11 cellular contexts compared by ENCODE assay signal in the genomic region with DNA sequence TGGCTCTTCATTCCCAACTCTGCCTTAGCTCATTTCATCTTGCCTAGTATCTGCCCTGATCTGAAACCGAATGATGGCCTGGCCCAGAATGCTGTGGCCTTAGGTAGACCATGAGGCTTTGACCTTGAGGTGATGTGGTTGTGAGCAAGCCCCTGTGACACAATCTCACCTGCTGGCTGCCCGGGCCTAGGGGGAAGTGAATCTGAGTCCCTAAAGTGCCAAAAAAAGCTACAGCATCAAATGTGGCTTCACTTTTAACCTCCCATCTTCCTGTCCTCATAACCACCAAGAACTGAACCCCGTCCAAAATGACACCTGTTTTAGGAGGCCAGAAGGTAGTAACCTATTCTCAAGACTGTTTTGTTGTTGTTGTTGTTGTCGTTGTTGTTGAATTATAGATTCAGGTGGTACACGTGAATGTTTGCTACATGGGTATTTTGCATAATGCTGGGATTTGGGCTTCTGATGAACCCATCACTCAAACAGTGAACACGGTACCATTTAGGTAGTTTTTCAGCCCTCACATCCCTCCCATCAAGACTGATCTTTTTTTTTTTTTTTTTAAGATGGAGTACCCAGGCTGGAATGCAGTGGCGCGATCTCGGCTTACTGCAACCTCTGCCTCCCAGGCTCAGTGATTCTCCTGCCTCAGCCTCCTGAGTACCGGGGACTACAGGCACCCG. TPM values are rescaled to one million over a fixed set of nuclear protein-coding genes. Genes with fewer than 3 reads are reported as not detected.
DNase-seq lines count a peak whose midpoint lies in the region; ATAC-seq and TF ChIP-seq lines count a peak whose summit lies in the region.
"Had no signal": no experiment of that assay in that cellular context is flagged by ENCODE, and none has a peak within 500 bp of the region (broad histone marks: within the 10 kb centered on the region; RNA-seq: fewer than 3 reads in every experiment).

No MANE protein-coding gene starts in this region.

- POLR2A ChIA-PET in WTC11 (lab: Charles Lee): no interaction called here
- POLR2A ChIA-PET in activated CD4-positive, alpha-beta T cell treated with anti-CD3 and anti-CD28 coated beads, Interleukin-2, amount 10 ng/mL, durations not matched to agents 7 days and 5 days (lab: Charles Lee): no interaction called here

- CTCF ChIA-PET in WTC11 (lab: Charles Lee): no interaction called here
- CTCF ChIA-PET in activated CD4-positive, alpha-beta T cell treated with anti-CD3 and anti-CD28 coated beads, Interleukin-2, amount 10 ng/mL, durations not matched to agents 7 days and 5 days (lab: Charles Lee): interaction anchor here (0.7 kb wide), 1 partner anchor 10 kb away, joined by 3 read pairs; no protein-coding TSS in a partner anchor

- intact Hi-C loops in heart right ventricle (cut with DNase I): no loop called here

- 86 to 93% methylated on average over 11 of the region's 11 CpGs for WGBS in heart right ventricle, 2 donors

- no peak overlapping the region for H3K4me3 ChIP-seq in heart right ventricle

- peak overlapping the region; percentile 68; the same call in 1 of the 2 replicates for H3K27ac Mint-ChIP-seq in WTC11
- no peak overlapping the region for H3K27ac Mint-ChIP-seq in activated CD4-positive, alpha-beta T cell treated with anti-CD3 and anti-CD28 coated beads, Interleukin-2, amount 10 ng/mL, durations not matched to agents 7 days and 5 days

- H3K27me3 ChIP-seq in heart right ventricle: no peaks in the 10 kb centered on the region

- H3K4me1 ChIP-seq in heart right ventricle: no peaks in the 10 kb centered on the region

- DNase-seq in WTC11 (ENCODE audit: low spot score) (no peak), COLO668 (lab: John Stamatoyannopoulos, UW; ENCODE audit: unreplicated experiment) (no peak), EL (no peak), heart right ventricle (no peak)
- no peak for DNase-seq in activated CD4-positive, alpha-beta T cell treated with anti-CD3 and anti-CD28 coated beads, Interleukin-2, amount 10 ng/mL, durations not matched to agents 7 days and 5 days
- DNase-seq: central memory CD4-positive, alpha-beta T cell; NCI-H1105 treated with DMSO at 0.1 percent for 48 hours; Right ventricle myocardium superior had no signal

- H3K9me3 ChIP-seq in heart right ventricle: no peaks in the 10 kb centered on the region

- peaks cover 0 to 87% (median 25%) of the 10 kb centered on the region in 9 donors for H3K36me3 ChIP-seq in heart right ventricle

- no peak overlapping the region for H3K4me3 Mint-ChIP-seq in WTC11
- H3K4me3 Mint-ChIP-seq in activated CD4-positive, alpha-beta T cell treated with anti-CD3 and anti-CD28 coated beads, Interleukin-2, amount 10 ng/mL, durations not matched to agents 7 days and 5 days: no peak overlapping the region

- H3K27ac ChIP-seq in heart right ventricle: no peak overlapping the region

- ATAC-seq in GM18520 (IDR thresholded peaks at IDR 0.05; ENCODE audit: unreplicated experiment) (peak; percentile 90), GM21515 (IDR thresholded peaks at IDR 0.05; ENCODE audit: unreplicated experiment) (peak; percentile 97), HG03103 (IDR thresholded peaks at IDR 0.05; ENCODE audit: low read depth, unreplicated experiment) (peak; percentile 97), WTC11 (no peak), heart right ventricle (no peak)

- H3K27me3 Mint-ChIP-seq in WTC11 (ENCODE audit: low read depth): no peaks in the 10 kb centered on the region
- H3K27me3 Mint-ChIP-seq in activated CD4-positive, alpha-beta T cell treated with anti-CD3 and anti-CD28 coated beads, Interleukin-2, amount 10 ng/mL, durations not matched to agents 7 days and 5 days: no peaks in the 10 kb centered on the region

- H3K9me3 Mint-ChIP-seq in WTC11: no peaks in the 10 kb centered on the region
- no peaks in the 10 kb centered on the region for H3K9me3 Mint-ChIP-seq in activated CD4-positive, alpha-beta T cell treated with anti-CD3 and anti-CD28 coated beads, Interleukin-2, amount 10 ng/mL, durations not matched to agents 7 days and 5 days

- H3K36me3 Mint-ChIP-seq in WTC11: peaks cover 21% of the 10 kb centered on the region
- peaks cover 43% of the 10 kb centered on the region for H3K36me3 Mint-ChIP-seq in activated CD4-positive, alpha-beta T cell treated with anti-CD3 and anti-CD28 coated beads, Interleukin-2, amount 10 ng/mL, durations not matched to agents 7 days and 5 days (ENCODE audit: low read depth)

- no peaks in the 10 kb centered on the region for H3K4me1 Mint-ChIP-seq in WTC11
- H3K4me1 Mint-ChIP-seq in activated CD4-positive, alpha-beta T cell treated with anti-CD3 and anti-CD28 coated beads, Interleukin-2, amount 10 ng/mL, durations not matched to agents 7 days and 5 days: peaks cover 19% of the 10 kb centered on the region

- no peak for TF ChIP-seq CTCF in WTC11 (IDR thresholded peaks at IDR 0.05)
- no peak for TF ChIP-seq CTCF in heart right ventricle (IDR thresholded peaks at IDR 0.05)

TF ChIP-seq in WTC11, 78 proteins besides CTCF, POLR2A, EP300 and RAD21:
- no peak for TF ChIP-seq NR1H2 (CRISPR knock-in tag; IDR thresholded peaks at IDR 0.05)
- TF ChIP-seq NR3C1 (CRISPR knock-in tag; conservative IDR thresholded peaks at IDR 0.05; ENCODE audit: low read depth): no peak
- TF ChIP-seq, protein P1, sequence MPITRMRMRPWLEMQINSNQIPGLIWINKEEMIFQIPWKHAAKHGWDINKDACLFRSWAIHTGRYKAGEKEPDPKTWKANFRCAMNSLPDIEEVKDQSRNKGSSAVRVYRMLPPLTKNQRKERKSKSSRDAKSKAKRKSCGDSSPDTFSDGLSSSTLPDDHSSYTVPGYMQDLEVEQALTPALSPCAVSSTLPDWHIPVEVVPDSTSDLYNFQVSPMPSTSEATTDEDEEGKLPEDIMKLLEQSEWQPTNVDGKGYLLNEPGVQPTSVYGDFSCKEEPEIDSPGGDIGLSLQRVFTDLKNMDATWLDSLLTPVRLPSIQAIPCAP (CRISPR knock-in tag; IDR thresholded peaks at IDR 0.05): no peak
- TF ChIP-seq ZNF671 (CRISPR knock-in tag; IDR thresholded peaks at IDR 0.05): no peak
- no peak for TF ChIP-seq ETV6 (CRISPR knock-in tag; IDR thresholded peaks at IDR 0.05)
- TF ChIP-seq, protein P2, sequence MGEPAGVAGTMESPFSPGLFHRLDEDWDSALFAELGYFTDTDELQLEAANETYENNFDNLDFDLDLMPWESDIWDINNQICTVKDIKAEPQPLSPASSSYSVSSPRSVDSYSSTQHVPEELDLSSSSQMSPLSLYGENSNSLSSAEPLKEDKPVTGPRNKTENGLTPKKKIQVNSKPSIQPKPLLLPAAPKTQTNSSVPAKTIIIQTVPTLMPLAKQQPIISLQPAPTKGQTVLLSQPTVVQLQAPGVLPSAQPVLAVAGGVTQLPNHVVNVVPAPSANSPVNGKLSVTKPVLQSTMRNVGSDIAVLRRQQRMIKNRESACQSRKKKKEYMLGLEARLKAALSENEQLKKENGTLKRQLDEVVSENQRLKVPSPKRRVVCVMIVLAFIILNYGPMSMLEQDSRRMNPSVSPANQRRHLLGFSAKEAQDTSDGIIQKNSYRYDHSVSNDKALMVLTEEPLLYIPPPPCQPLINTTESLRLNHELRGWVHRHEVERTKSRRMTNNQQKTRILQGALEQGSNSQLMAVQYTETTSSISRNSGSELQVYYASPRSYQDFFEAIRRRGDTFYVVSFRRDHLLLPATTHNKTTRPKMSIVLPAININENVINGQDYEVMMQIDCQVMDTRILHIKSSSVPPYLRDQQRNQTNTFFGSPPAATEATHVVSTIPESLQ (CRISPR knock-in tag; IDR thresholded peaks at IDR 0.05): no peak
- no peak for TF ChIP-seq NFATC4 (CRISPR knock-in tag; IDR thresholded peaks at IDR 0.05)
- no peak for TF ChIP-seq FOXP1 (CRISPR knock-in tag; IDR thresholded peaks at IDR 0.05; ENCODE audit: borderline replicate concordance)
TF ChIP-seq in WTC11: peak in this region for 0.

RNA-seq across cellular contexts. Expression of a gene that starts 54.6 kb away (rescaled TPM):
- 19.5 to 21.9 TPM (median 19.9 TPM) in 3 replicates for total RNA-seq in WTC11 (2021)
- total RNA-seq in activated CD4-positive, alpha-beta T cell treated with anti-CD3 and anti-CD28 coated beads, Interleukin-2, amount 10 ng/mL, durations not matched to agents 7 days and 5 days: 10 to 100 TPM; 24.0 to 25.1 TPM
- 10 to 100 TPM; 34.9 to 62.9 (median 52.2) TPM for total RNA-seq in heart right ventricle
- 10 to 100 TPM; 28.9 to 31.5 TPM for polyA plus RNA-seq in heart right ventricle

Comparison
In these comparisons a context has a peak if more than half of its experiments do, and no peak if none do; other contexts are left out.
1. ATAC-seq: peak in GM18520 (single experiment), GM21515 (single experiment) and HG03103 (single experiment); none in WTC11 (single experiment) and heart right ventricle (0 of 8).